Comparison of ENCODE assay signal across 3 cellular contexts in the genomic region with DNA sequence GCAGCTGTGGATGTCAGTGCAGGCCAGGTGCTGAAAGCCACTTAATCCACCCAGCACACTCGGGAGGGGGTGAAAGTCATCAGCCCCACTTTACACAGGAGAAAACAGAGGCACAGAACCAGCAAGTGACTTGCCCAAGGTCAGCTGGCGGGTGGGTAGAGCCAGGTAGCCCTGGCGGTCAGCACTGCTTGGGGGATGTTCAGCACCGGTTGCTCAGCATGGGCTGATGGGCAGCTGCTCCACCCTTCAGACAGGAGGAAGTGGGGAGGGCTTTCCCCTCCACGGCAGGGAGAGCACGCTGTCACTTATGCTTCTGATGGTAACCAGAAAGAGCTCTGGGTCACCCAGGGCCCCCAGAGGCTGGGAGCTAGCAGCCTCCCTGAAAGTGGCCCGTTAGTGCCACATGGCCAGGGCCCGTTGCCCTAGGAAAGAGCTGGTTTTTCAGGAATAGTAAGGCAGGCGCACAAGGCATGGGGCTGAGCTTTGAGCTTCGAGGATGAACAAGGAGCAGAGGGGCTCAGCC.
TF ChIP-seq lines count a peak whose summit lies in the region.

No MANE protein-coding gene starts in this region.

TF ChIP-seq in SK-N-SH, 30 proteins besides CTCF, POLR2A, EP300 and RAD21:
- no peak for TF ChIP-seq GABPA (IDR thresholded peaks at IDR 0.05; ENCODE audit: low read depth)
- TF ChIP-seq YY1 (IDR thresholded peaks at IDR 0.05; ENCODE audit: low read depth), result no peak

TF ChIP-seq in SK-N-SH treated with all-trans-retinoic acid at 6 μM for 48 hours, 23 proteins besides CTCF, POLR2A, EP300 and RAD21:
- TF ChIP-seq ZFP30 (CRISPR knock-in tag; IDR thresholded peaks at IDR 0.05), result no peak
- no peak for TF ChIP-seq ZFP3 (CRISPR knock-in tag; IDR thresholded peaks at IDR 0.05)
- TF ChIP-seq CSDC2 (CRISPR knock-in tag; IDR thresholded peaks at IDR 0.05), result no peak
- TF ChIP-seq TCF4 (CRISPR knock-in tag; IDR thresholded peaks at IDR 0.05; ENCODE audit: borderline replicate concordance), result no peak
- no peak for TF ChIP-seq SNAI2 (CRISPR knock-in tag; IDR thresholded peaks at IDR 0.05)
- TF ChIP-seq ESRRG (CRISPR knock-in tag; IDR thresholded peaks at IDR 0.05), result no peak
- no peak for TF ChIP-seq ZC3H10 (CRISPR knock-in tag; IDR thresholded peaks at IDR 0.05)
- TF ChIP-seq, protein P1, sequence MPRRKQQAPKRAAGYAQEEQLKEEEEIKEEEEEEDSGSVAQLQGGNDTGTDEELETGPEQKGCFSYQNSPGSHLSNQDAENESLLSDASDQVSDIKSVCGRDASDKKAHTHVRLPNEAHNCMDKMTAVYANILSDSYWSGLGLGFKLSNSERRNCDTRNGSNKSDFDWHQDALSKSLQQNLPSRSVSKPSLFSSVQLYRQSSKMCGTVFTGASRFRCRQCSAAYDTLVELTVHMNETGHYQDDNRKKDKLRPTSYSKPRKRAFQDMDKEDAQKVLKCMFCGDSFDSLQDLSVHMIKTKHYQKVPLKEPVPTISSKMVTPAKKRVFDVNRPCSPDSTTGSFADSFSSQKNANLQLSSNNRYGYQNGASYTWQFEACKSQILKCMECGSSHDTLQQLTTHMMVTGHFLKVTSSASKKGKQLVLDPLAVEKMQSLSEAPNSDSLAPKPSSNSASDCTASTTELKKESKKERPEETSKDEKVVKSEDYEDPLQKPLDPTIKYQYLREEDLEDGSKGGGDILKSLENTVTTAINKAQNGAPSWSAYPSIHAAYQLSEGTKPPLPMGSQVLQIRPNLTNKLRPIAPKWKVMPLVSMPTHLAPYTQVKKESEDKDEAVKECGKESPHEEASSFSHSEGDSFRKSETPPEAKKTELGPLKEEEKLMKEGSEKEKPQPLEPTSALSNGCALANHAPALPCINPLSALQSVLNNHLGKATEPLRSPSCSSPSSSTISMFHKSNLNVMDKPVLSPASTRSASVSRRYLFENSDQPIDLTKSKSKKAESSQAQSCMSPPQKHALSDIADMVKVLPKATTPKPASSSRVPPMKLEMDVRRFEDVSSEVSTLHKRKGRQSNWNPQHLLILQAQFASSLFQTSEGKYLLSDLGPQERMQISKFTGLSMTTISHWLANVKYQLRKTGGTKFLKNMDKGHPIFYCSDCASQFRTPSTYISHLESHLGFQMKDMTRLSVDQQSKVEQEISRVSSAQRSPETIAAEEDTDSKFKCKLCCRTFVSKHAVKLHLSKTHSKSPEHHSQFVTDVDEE (CRISPR knock-in tag; IDR thresholded peaks at IDR 0.05), result no peak
- no peak for TF ChIP-seq TOX (CRISPR knock-in tag; IDR thresholded peaks at IDR 0.05; ENCODE audit: borderline replicate concordance)
- TF ChIP-seq PPARA (CRISPR knock-in tag; IDR thresholded peaks at IDR 0.05; ENCODE audit: borderline replicate concordance), result no peak
- TF ChIP-seq GLIS3 (CRISPR knock-in tag; IDR thresholded peaks at IDR 0.05), result no peak
- TF ChIP-seq ARNTL (CRISPR knock-in tag; IDR thresholded peaks at IDR 0.05; ENCODE audit: borderline replicate concordance, low read depth), result no peak
- TF ChIP-seq, protein P2, sequence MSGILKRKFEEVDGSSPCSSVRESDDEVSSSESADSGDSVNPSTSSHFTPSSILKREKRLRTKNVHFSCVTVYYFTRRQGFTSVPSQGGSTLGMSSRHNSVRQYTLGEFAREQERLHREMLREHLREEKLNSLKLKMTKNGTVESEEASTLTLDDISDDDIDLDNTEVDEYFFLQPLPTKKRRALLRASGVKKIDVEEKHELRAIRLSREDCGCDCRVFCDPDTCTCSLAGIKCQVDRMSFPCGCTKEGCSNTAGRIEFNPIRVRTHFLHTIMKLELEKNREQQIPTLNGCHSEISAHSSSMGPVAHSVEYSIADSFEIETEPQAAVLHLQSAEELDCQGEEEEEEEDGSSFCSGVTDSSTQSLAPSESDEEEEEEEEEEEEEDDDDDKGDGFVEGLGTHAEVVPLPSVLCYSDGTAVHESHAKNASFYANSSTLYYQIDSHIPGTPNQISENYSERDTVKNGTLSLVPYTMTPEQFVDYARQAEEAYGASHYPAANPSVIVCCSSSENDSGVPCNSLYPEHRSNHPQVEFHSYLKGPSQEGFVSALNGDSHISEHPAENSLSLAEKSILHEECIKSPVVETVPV (CRISPR knock-in tag; IDR thresholded peaks at IDR 0.05), result no peak
- TF ChIP-seq, protein P3, sequence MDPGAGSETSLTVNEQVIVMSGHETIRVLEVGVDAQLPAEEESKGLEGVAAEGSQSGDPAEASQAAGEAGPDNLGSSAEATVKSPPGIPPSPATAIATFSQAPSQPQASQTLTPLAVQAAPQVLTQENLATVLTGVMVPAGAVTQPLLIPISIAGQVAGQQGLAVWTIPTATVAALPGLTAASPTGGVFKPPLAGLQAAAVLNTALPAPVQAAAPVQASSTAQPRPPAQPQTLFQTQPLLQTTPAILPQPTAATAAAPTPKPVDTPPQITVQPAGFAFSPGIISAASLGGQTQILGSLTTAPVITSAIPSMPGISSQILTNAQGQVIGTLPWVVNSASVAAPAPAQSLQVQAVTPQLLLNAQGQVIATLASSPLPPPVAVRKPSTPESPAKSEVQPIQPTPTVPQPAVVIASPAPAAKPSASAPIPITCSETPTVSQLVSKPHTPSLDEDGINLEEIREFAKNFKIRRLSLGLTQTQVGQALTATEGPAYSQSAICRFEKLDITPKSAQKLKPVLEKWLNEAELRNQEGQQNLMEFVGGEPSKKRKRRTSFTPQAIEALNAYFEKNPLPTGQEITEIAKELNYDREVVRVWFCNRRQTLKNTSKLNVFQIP (CRISPR knock-in tag; IDR thresholded peaks at IDR 0.05; ENCODE audit: borderline replicate concordance, low read depth), result no peak
TF ChIP-seq in SK-N-SH treated with all-trans-retinoic acid at 6 μM for 48 hours: peak in this region for 0.

TF ChIP-seq in H1, 55 proteins besides CTCF, POLR2A, EP300 and RAD21:
- no peak for TF ChIP-seq SAP30 (IDR thresholded peaks at IDR 0.05; ENCODE audit: insufficient read depth, insufficient replicate concordance, low read length)
- no peak for TF ChIP-seq JUN (IDR thresholded peaks at IDR 0.05; ENCODE audit: low read depth, low read length)
- TF ChIP-seq TCF12 (IDR thresholded peaks at IDR 0.05; ENCODE audit: low read depth, low read length), result no peak
